ENCODE assay signal across 1 cellular context in genomic region chr17:82101767-82102679, GRCh38.
TF ChIP-seq lines count a peak whose summit lies in the region.

No MANE protein-coding gene starts in this region.

TF ChIP-seq in HepG2, 621 proteins besides CTCF, POLR2A, EP300 and RAD21 (continued from another document and continues in another):
- TF ChIP-seq, protein P1, sequence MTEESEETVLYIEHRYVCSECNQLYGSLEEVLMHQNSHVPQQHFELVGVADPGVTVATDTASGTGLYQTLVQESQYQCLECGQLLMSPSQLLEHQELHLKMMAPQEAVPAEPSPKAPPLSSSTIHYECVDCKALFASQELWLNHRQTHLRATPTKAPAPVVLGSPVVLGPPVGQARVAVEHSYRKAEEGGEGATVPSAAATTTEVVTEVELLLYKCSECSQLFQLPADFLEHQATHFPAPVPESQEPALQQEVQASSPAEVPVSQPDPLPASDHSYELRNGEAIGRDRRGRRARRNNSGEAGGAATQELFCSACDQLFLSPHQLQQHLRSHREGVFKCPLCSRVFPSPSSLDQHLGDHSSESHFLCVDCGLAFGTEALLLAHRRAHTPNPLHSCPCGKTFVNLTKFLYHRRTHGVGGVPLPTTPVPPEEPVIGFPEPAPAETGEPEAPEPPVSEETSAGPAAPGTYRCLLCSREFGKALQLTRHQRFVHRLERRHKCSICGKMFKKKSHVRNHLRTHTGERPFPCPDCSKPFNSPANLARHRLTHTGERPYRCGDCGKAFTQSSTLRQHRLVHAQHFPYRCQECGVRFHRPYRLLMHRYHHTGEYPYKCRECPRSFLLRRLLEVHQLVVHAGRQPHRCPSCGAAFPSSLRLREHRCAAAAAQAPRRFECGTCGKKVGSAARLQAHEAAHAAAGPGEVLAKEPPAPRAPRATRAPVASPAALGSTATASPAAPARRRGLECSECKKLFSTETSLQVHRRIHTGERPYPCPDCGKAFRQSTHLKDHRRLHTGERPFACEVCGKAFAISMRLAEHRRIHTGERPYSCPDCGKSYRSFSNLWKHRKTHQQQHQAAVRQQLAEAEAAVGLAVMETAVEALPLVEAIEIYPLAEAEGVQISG (CRISPR knock-in tag; IDR thresholded peaks at IDR 0.05), result peak; percentile 53; the same call in 1 of the 2 replicates
- TF ChIP-seq PTBP1 (IDR thresholded peaks at IDR 0.05; ENCODE audit: low read depth, low read length, poor library complexity, severe bottlenecking) (no peak), RNF219 (CRISPR knock-in tag; IDR thresholded peaks at IDR 0.05) (no peak), ZNF292 (CRISPR knock-in tag; IDR thresholded peaks at IDR 0.05; ENCODE audit: borderline replicate concordance, low read depth) (peak; percentile 44; the same call in 1 of the 2 replicates), RBM22 (optimal IDR thresholded peaks at IDR 0.05; ENCODE audit: low read length) (peak; percentile 72), ZNF703 (CRISPR knock-in tag; IDR thresholded peaks at IDR 0.05; ENCODE audit: borderline replicate concordance) (0 out of 2 replicates have a peak, but pooled peaks have one; percentile 55), ZFP41 (CRISPR knock-in tag; IDR thresholded peaks at IDR 0.05; ENCODE audit: borderline replicate concordance) (peak; percentile 81; the same call in 1 of the 2 replicates), SIN3A (IDR thresholded peaks at IDR 0.05; ENCODE audit: borderline replicate concordance, low read depth, low read length) (peak; percentile 91; the same call in 1 of the 2 replicates), ZNF335 (CRISPR knock-in tag; IDR thresholded peaks at IDR 0.05) (peak; percentile 19; the same call in 1 of the 2 replicates), ZNF451 (CRISPR knock-in tag; IDR thresholded peaks at IDR 0.05) (0 out of 2 replicates have a peak, but pooled peaks have one; percentile 75), ZNF564 (CRISPR knock-in tag; IDR thresholded peaks at IDR 0.05) (peak; percentile 71; the same call in 1 of the 2 replicates), GABPB1 (CRISPR knock-in tag; IDR thresholded peaks at IDR 0.05) (peak; percentile 79), AGO2 (optimal IDR thresholded peaks at IDR 0.05; ENCODE audit: low read depth, low read length) (peak; percentile 89), BCL6 (CRISPR knock-in tag; IDR thresholded peaks at IDR 0.05) (peak; percentile 73), ESRRA (CRISPR knock-in tag; IDR thresholded peaks at IDR 0.05; ENCODE audit: low read depth) (0 out of 2 replicates have a peak, but pooled peaks have one; percentile 62), ZFP36L1 (CRISPR knock-in tag; IDR thresholded peaks at IDR 0.05) (peak; percentile 70; the same call in 1 of the 2 replicates), KDM1A (CRISPR knock-in tag; IDR thresholded peaks at IDR 0.05) (peak; percentile 33; the same call in 1 of the 2 replicates), ZNF878 (CRISPR knock-in tag; IDR thresholded peaks at IDR 0.05) (peak; percentile 61; the same call in 1 of the 2 replicates), PHF20 (CRISPR knock-in tag; IDR thresholded peaks at IDR 0.05) (peak; percentile 68), ARID2 (CRISPR knock-in tag; IDR thresholded peaks at IDR 0.05; ENCODE audit: borderline replicate concordance) (no peak), MAFF (IDR thresholded peaks at IDR 0.05; ENCODE audit: low read depth, low read length) (no peak), MIXL1 (CRISPR knock-in tag; IDR thresholded peaks at IDR 0.05) (peak; percentile 56), SPEN (CRISPR knock-in tag; IDR thresholded peaks at IDR 0.05; ENCODE audit: low read depth) (peak; percentile 61; the same call in 1 of the 2 replicates), HMG20A (CRISPR knock-in tag; IDR thresholded peaks at IDR 0.05; ENCODE audit: borderline replicate concordance) (peak; percentile 30; the same call in 1 of the 2 replicates), NFYC (CRISPR knock-in tag; IDR thresholded peaks at IDR 0.05) (peak; percentile 54), POLR2AphosphoS5 (IDR thresholded peaks at IDR 0.05; ENCODE audit: low read depth, low read length) (peak; percentile 63; the same call in 1 of the 2 replicates), CBFB (CRISPR knock-in tag; IDR thresholded peaks at IDR 0.05) (peak; percentile 81), FOXM1 (CRISPR knock-in tag; IDR thresholded peaks at IDR 0.05) (no peak), CEBPG (CRISPR knock-in tag; IDR thresholded peaks at IDR 0.05) (peak; percentile 92), NONO (IDR thresholded peaks at IDR 0.05) (no peak), NONO (CRISPR knock-in tag; conservative IDR thresholded peaks at IDR 0.05) (peak; percentile 85), NFATC3 (CRISPR knock-in tag; IDR thresholded peaks at IDR 0.05) (no peak), CCDC6 (CRISPR knock-in tag; IDR thresholded peaks at IDR 0.05) (peak; percentile 72; the same call in 1 of the 2 replicates), ZFAT (CRISPR knock-in tag; conservative IDR thresholded peaks at IDR 0.05) (0 out of 2 replicates have a peak, but pooled peaks have one; percentile 62), SKIL (CRISPR knock-in tag; IDR thresholded peaks at IDR 0.05; ENCODE audit: borderline replicate concordance) (peak; percentile 61), ZBTB14 (CRISPR knock-in tag; IDR thresholded peaks at IDR 0.05) (peak; percentile 58; the same call in 1 of the 2 replicates), CREM (IDR thresholded peaks at IDR 0.05) (peak; percentile 46; the same call in 1 of the 2 replicates), CREM (CRISPR knock-in tag; IDR thresholded peaks at IDR 0.05) (no peak), ZFP36 (IDR thresholded peaks at IDR 0.05; ENCODE audit: borderline replicate concordance, low read depth, low read length, partially characterized antibody) (no peak), KLF12 (CRISPR knock-in tag; IDR thresholded peaks at IDR 0.05; ENCODE audit: borderline replicate concordance) (0 out of 2 replicates have a peak, but pooled peaks have one; percentile 62), ZC3H13 (CRISPR knock-in tag; IDR thresholded peaks at IDR 0.05) (peak; percentile 69; the same call in 1 of the 2 replicates), RFXAP (CRISPR knock-in tag; IDR thresholded peaks at IDR 0.05; ENCODE audit: borderline replicate concordance) (peak; percentile 57; the same call in 1 of the 2 replicates), NR2F1 (CRISPR knock-in tag; IDR thresholded peaks at IDR 0.05) (peak; percentile 86 to 90), ZNF446 (CRISPR knock-in tag; IDR thresholded peaks at IDR 0.05) (no peak), ZNF552 (CRISPR knock-in tag; IDR thresholded peaks at IDR 0.05; ENCODE audit: borderline replicate concordance) (0 out of 2 replicates have a peak, but pooled peaks have one; percentile 20), CC2D1A (CRISPR knock-in tag; IDR thresholded peaks at IDR 0.05) (0 out of 2 replicates have a peak, but pooled peaks have one; percentile 22), ZNF670 (CRISPR knock-in tag; IDR thresholded peaks at IDR 0.05; ENCODE audit: borderline replicate concordance) (peak; percentile 83), TBX2 (CRISPR knock-in tag; IDR thresholded peaks at IDR 0.05; ENCODE audit: borderline replicate concordance) (peak; percentile 90), THAP8 (CRISPR knock-in tag; IDR thresholded peaks at IDR 0.05; ENCODE audit: borderline replicate concordance) (0 out of 2 replicates have a peak, but pooled peaks have one; percentile 86), ERF (CRISPR knock-in tag; IDR thresholded peaks at IDR 0.05) (peak; percentile 84), ZNF460 (CRISPR knock-in tag; IDR thresholded peaks at IDR 0.05; ENCODE audit: borderline replicate concordance) (no peak), ZIK1 (CRISPR knock-in tag; IDR thresholded peaks at IDR 0.05; ENCODE audit: borderline replicate concordance, low read depth) (0 out of 2 replicates have a peak, but pooled peaks have one; percentile 69), MEIS1 (CRISPR knock-in tag; IDR thresholded peaks at IDR 0.05; ENCODE audit: borderline replicate concordance) (no peak; the same call in 1 of the 2 replicates), HNRNPH1 (optimal IDR thresholded peaks at IDR 0.05; ENCODE audit: low read depth, low read length) (no peak), ZSCAN29 (CRISPR knock-in tag; conservative IDR thresholded peaks at IDR 0.05) (0 out of 2 replicates have a peak, but pooled peaks have one; percentile 21), ZNF567 (CRISPR knock-in tag; IDR thresholded peaks at IDR 0.05; ENCODE audit: borderline replicate concordance) (0 out of 2 replicates have a peak, but pooled peaks have one; percentile 50)
- TF ChIP-seq, protein P2, sequence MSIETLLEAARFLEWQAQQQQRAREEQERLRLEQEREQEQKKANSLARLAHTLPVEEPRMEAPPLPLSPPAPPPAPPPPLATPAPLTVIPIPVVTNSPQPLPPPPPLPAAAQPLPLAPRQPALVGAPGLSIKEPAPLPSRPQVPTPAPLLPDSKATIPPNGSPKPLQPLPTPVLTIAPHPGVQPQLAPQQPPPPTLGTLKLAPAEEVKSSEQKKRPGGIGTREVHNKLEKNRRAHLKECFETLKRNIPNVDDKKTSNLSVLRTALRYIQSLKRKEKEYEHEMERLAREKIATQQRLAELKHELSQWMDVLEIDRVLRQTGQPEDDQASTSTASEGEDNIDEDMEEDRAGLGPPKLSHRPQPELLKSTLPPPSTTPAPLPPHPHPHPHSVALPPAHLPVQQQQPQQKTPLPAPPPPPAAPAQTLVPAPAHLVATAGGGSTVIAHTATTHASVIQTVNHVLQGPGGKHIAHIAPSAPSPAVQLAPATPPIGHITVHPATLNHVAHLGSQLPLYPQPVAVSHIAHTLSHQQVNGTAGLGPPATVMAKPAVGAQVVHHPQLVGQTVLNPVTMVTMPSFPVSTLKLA (IDR thresholded peaks at IDR 0.05), result peak; percentile 24; the same call in 1 of the 2 replicates
- TF ChIP-seq, protein P3, sequence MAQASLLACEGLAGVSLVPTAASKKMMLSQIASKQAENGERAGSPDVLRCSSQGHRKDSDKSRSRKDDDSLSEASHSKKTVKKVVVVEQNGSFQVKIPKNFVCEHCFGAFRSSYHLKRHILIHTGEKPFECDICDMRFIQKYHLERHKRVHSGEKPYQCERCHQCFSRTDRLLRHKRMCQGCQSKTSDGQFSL (CRISPR knock-in tag; IDR thresholded peaks at IDR 0.05), result peak; percentile 58; the same call in 1 of the 2 replicates
- TF ChIP-seq, protein P4, sequence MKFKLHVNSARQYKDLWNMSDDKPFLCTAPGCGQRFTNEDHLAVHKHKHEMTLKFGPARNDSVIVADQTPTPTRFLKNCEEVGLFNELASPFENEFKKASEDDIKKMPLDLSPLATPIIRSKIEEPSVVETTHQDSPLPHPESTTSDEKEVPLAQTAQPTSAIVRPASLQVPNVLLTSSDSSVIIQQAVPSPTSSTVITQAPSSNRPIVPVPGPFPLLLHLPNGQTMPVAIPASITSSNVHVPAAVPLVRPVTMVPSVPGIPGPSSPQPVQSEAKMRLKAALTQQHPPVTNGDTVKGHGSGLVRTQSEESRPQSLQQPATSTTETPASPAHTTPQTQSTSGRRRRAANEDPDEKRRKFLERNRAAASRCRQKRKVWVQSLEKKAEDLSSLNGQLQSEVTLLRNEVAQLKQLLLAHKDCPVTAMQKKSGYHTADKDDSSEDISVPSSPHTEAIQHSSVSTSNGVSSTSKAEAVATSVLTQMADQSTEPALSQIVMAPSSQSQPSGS (CRISPR knock-in tag; IDR thresholded peaks at IDR 0.05), result peak; percentile 53
- TF ChIP-seq, protein P5, sequence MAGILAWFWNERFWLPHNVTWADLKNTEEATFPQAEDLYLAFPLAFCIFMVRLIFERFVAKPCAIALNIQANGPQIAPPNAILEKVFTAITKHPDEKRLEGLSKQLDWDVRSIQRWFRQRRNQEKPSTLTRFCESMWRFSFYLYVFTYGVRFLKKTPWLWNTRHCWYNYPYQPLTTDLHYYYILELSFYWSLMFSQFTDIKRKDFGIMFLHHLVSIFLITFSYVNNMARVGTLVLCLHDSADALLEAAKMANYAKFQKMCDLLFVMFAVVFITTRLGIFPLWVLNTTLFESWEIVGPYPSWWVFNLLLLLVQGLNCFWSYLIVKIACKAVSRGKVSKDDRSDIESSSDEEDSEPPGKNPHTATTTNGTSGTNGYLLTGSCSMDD (CRISPR knock-in tag; IDR thresholded peaks at IDR 0.05), result 0 out of 2 replicates have a peak, but pooled peaks have one; percentile 22
